26 cellular contexts compared by ENCODE assay signal in the genomic region with DNA sequence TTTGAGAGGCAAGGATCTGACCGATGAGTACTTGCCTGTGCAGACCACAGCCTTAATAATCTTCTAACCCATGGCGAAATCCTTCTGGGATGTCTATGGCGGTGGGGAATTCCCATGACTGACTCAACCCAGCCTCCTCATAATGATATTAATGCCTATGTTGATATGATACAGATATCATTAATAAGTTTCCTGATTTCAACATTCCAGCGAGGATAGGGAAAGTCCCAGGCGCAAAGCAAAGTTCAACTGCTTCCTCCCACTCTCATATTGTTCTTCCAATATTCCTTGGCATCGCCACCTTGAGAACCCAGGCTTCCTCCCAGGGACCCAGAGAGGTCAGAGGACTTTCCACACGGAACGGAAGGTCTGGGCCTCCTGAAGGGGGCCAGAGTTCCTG.
"Had no signal": no experiment of that assay in that cellular context is flagged by ENCODE, and none has a peak within 500 bp of the region (broad histone marks: within the 10 kb centered on the region; RNA-seq: fewer than 3 reads in every experiment).

No MANE protein-coding gene starts in this region.

- H3K27me3 ChIP-seq: ascending aorta, esophagus squamous epithelium, neural progenitor cell, tibial nerve had no signal

- H3K4me1 Mint-ChIP-seq: activated CD4-positive, alpha-beta T cell treated with anti-CD3 and anti-CD28 coated beads, Interleukin-2, amount 10 ng/mL, durations not matched to agents 24 days and 14 days; activated naive CD4-positive, alpha-beta T cell treated with anti-CD3 and anti-CD28 coated beads, Interleukin-2, amount 10 ng/mL, durations not matched to agents 7 days and 5 days; activated naive CD8-positive, alpha-beta T cell treated with anti-CD3 and anti-CD28 coated beads, Interleukin-2, amount 10 ng/mL, durations not matched to agents 7 days and 5 days; brain; endodermal cell; neural progenitor cell had no signal

- H3K27me3 Mint-ChIP-seq: activated CD4-positive, alpha-beta memory T cell treated with anti-CD3 and anti-CD28 coated beads for 36 hours; activated CD4-positive, alpha-beta T cell treated with anti-CD3 and anti-CD28 coated beads, Interleukin-2, amount 10 ng/mL, durations not matched to agents 24 days and 14 days had no signal

- H3K27ac ChIP-seq: ascending aorta, esophagus squamous epithelium, gastroesophageal sphincter, left lung, neural progenitor cell, spleen, tibial nerve had no signal

- ATAC-seq: gastroesophageal sphincter; naive thymus-derived CD8-positive, alpha-beta T cell; right cardiac atrium had no signal

- H3K9me3 ChIP-seq: ascending aorta, esophagus squamous epithelium, gastroesophageal sphincter, left lung, spleen, tibial nerve had no signal

- H3K4me1 ChIP-seq: ascending aorta, gastroesophageal sphincter, left lung, neural progenitor cell, spleen, tibial nerve had no signal

- H3K4me3 ChIP-seq: ascending aorta, esophagus squamous epithelium, gastroesophageal sphincter, left lung, neural progenitor cell, spleen, tibial nerve had no signal

- H3K36me3 Mint-ChIP-seq: activated CD4-positive, alpha-beta memory T cell treated with anti-CD3 and anti-CD28 coated beads for 36 hours; activated naive CD4-positive, alpha-beta T cell treated with anti-CD3 and anti-CD28 coated beads, Interleukin-2, amount 10 ng/mL, durations not matched to agents 7 days and 5 days; activated naive CD8-positive, alpha-beta T cell treated with anti-CD3 and anti-CD28 coated beads, Interleukin-2, amount 10 ng/mL, durations not matched to agents 7 days and 5 days; brain; mesothelial cell of epicardium; naive thymus-derived CD8-positive, alpha-beta T cell; neural progenitor cell had no signal

- H3K27ac Mint-ChIP-seq: activated CD4-positive, alpha-beta memory T cell treated with anti-CD3 and anti-CD28 coated beads for 36 hours; activated CD4-positive, alpha-beta T cell treated with anti-CD3 and anti-CD28 coated beads, Interleukin-2, amount 10 ng/mL, durations not matched to agents 24 days and 14 days; activated naive CD4-positive, alpha-beta T cell treated with anti-CD3 and anti-CD28 coated beads, Interleukin-2, amount 10 ng/mL, durations not matched to agents 7 days and 5 days; activated naive CD8-positive, alpha-beta T cell treated with anti-CD3 and anti-CD28 coated beads, Interleukin-2, amount 10 ng/mL, durations not matched to agents 7 days and 5 days; brain; endodermal cell; mesothelial cell of epicardium; neural progenitor cell had no signal

- H3K9me3 Mint-ChIP-seq: activated CD4-positive, alpha-beta memory T cell treated with anti-CD3 and anti-CD28 coated beads for 36 hours; activated CD4-positive, alpha-beta T cell treated with anti-CD3 and anti-CD28 coated beads, Interleukin-2, amount 10 ng/mL, durations not matched to agents 24 days and 14 days; activated naive CD4-positive, alpha-beta T cell treated with anti-CD3 and anti-CD28 coated beads, Interleukin-2, amount 10 ng/mL, durations not matched to agents 7 days and 5 days; activated naive CD8-positive, alpha-beta T cell treated with anti-CD3 and anti-CD28 coated beads, Interleukin-2, amount 10 ng/mL, durations not matched to agents 7 days and 5 days; endodermal cell; mesothelial cell of epicardium; naive thymus-derived CD8-positive, alpha-beta T cell; neural progenitor cell had no signal

- DNase-seq: activated CD4-positive, alpha-beta memory T cell treated with anti-CD3 and anti-CD28 coated beads for 36 hours; activated CD4-positive, alpha-beta T cell treated with anti-CD3 and anti-CD28 coated beads, Interleukin-2, amount 10 ng/mL, durations not matched to agents 24 days and 14 days; activated CD4-positive, CD25-positive, alpha-beta regulatory T cell treated with anti-CD3 and anti-CD28 coated beads, Interleukin-2, amount 50 U/mL, for 72 hours; activated CD8-positive, alpha-beta memory T cell treated with anti-CD3 and anti-CD28 coated beads, Interleukin-2, amount 50 U/mL, for 4 hours; activated gamma-delta T cell; activated naive CD4-positive, alpha-beta T cell treated with anti-CD3 and anti-CD28 coated beads, Interleukin-2, amount 10 ng/mL, durations not matched to agents 7 days and 5 days; activated naive CD8-positive, alpha-beta T cell treated with anti-CD3 and anti-CD28 coated beads, Interleukin-2, amount 10 ng/mL, durations not matched to agents 7 days and 5 days; activated T-cell treated with anti-CD3 and anti-CD28 coated beads, Interleukin-2, amount 50 U/mL, for 1 hour; caudate nucleus; cortex of kidney; endodermal cell; esophagus squamous epithelium; head of caudate nucleus; hippocampal formation; left lung; naive thymus-derived CD8-positive, alpha-beta T cell; occipital lobe; right cardiac atrium; spleen; stimulated activated naive CD4-positive, alpha-beta T cell had no signal

- H3K4me3 Mint-ChIP-seq: activated CD4-positive, alpha-beta memory T cell treated with anti-CD3 and anti-CD28 coated beads for 36 hours; activated CD4-positive, alpha-beta T cell treated with anti-CD3 and anti-CD28 coated beads, Interleukin-2, amount 10 ng/mL, durations not matched to agents 24 days and 14 days; activated naive CD4-positive, alpha-beta T cell treated with anti-CD3 and anti-CD28 coated beads, Interleukin-2, amount 10 ng/mL, durations not matched to agents 7 days and 5 days; activated naive CD8-positive, alpha-beta T cell treated with anti-CD3 and anti-CD28 coated beads, Interleukin-2, amount 10 ng/mL, durations not matched to agents 7 days and 5 days; brain; endodermal cell; mesothelial cell of epicardium; naive thymus-derived CD8-positive, alpha-beta T cell; neural progenitor cell had no signal

- H3K36me3 ChIP-seq: ascending aorta, esophagus squamous epithelium, gastroesophageal sphincter, left lung, neural progenitor cell, spleen, tibial nerve had no signal
